In genomic region chr1:167401260-167401873, GRCh38 we compare ENCODE assay signal across 8 cellular contexts.
DNase-seq lines count a peak whose midpoint lies in the region; ATAC-seq and TF ChIP-seq lines count a peak whose summit lies in the region.

No MANE protein-coding gene starts in this region.

- TF ChIP-seq CTCF in C4-2B (conservative IDR thresholded peaks at IDR 0.05), result peak; percentile 84

- H3K27ac ChIP-seq in C4-2B, result no peak overlapping the region

- DNase-seq in NCI-H146 (lab: John Stamatoyannopoulos, UW) (peak; percentile 87), UCSD-AML1 (lab: John Stamatoyannopoulos, UW; ENCODE audit: unreplicated experiment) (peak; percentile 16), cerebellar cortex (ENCODE audit: low spot score) (peak; percentile 73), lung microvascular endothelial cell (ENCODE audit: low read depth in 2 of 2) (peak; percentile 67 to 76)
- peak; percentile 13 to 18 for DNase-seq in stimulated activated CD8-positive, alpha-beta memory T cell treated with anti-CD3 and anti-CD28 coated beads, Interleukin-4, amount 100 ng/mL, for 4 hours (ENCODE audit: low read depth in 2 of 2, low spot score in 1 of 2)

- peak; percentile 81 for ATAC-seq in GM19351 (IDR thresholded peaks at IDR 0.05; ENCODE audit: unreplicated experiment)
- no peak for ATAC-seq in GM21367 (IDR thresholded peaks at IDR 0.05; ENCODE audit: unreplicated experiment)

Comparison
In these comparisons a context has a peak if more than half of its experiments do, and no peak if none do; other contexts are left out.
1. DNase-seq: peak in every context shown above with its lines; median percentile 87 in NCI-H146; 73 in cerebellar cortex; 72 in lung microvascular endothelial cell; 16 in UCSD-AML1; 16 in stimulated activated CD8-positive, alpha-beta memory T cell treated with anti-CD3 and anti-CD28 coated beads, Interleukin-4, amount 100 ng/mL, for 4 hours.